ENCODE assay signal across 26 cellular contexts in genomic region chr2:15955232-15955983, GRCh38. TPM values are rescaled to one million over a fixed set of nuclear protein-coding genes. Genes with fewer than 3 reads are reported as not detected.
"Had no signal": no experiment of that assay in that cellular context is flagged by ENCODE, and none has a peak within 500 bp of the region (broad histone marks: within the 10 kb centered on the region; RNA-seq: fewer than 3 reads in every experiment).

No MANE protein-coding gene starts in this region.

- H3K27ac ChIP-seq: left ventricle myocardium inferior, testis, WERI-Rb-1 had no signal

- ATAC-seq: activated CD8-positive, alpha-beta memory T cell treated with anti-CD3 and anti-CD28 coated beads, Interleukin-2, amount 10 ng/mL, durations not matched to agents 7 days and 5 days; activated CD8-positive, alpha-beta T cell treated with anti-CD3 and anti-CD28 coated beads for 36 hours; activated naive CD8-positive, alpha-beta T cell treated with anti-CD3 and anti-CD28 coated beads, Interleukin-2, amount 50 U/mL, for 24 hours; mucosa of descending colon; sciatic nerve; stimulated activated naive B cell treated with anti-CD40 and anti-IgM and Interleukin-4, amounts not matched to agents 10 μg/mL and 1 μg/mL and 100 μg/mL, for 72 hours had no signal

- H3K36me3 ChIP-seq: left ventricle myocardium inferior, WERI-Rb-1 had no signal

- H3K4me2 ChIP-seq: smooth muscle cell had no signal

- H3K4me3 ChIP-seq: left ventricle myocardium inferior, mucosa of descending colon, smooth muscle cell, testis had no signal

- H3K4me1 ChIP-seq: left ventricle myocardium inferior, testis had no signal

- H3K9me3 ChIP-seq: left ventricle myocardium inferior, mucosa of descending colon, testis had no signal

- H3K27me3 ChIP-seq: testis had no signal

- DNase-seq: activated CD4-positive, alpha-beta T cell treated with anti-CD3 and anti-CD28 coated beads, Interleukin-2, amount 10 ng/mL, durations not matched to agents 7 days and 5 days; activated CD4-positive, CD25-positive, alpha-beta regulatory T cell treated with anti-CD3 and anti-CD28 coated beads, Interleukin-2, amount 50 U/mL, for 72 hours; activated CD8-positive, alpha-beta memory T cell treated with anti-CD3 and anti-CD28 coated beads, Interleukin-2, amount 10 ng/mL, durations not matched to agents 7 days and 5 days; activated CD8-positive, alpha-beta T cell treated with anti-CD3 and anti-CD28 coated beads for 36 hours; activated effector memory CD4-positive, alpha-beta T cell treated with anti-CD3 and anti-CD28 coated beads, Interleukin-2, amount 50 U/mL, for 16 hours; activated naive CD4-positive, alpha-beta T cell treated with anti-CD3 and anti-CD28 coated beads, Interleukin-2, amount 50 U/mL, for 16 hours; activated naive CD8-positive, alpha-beta T cell treated with anti-CD3 and anti-CD28 coated beads, Interleukin-2, amount 50 U/mL, for 24 hours; activated T-cell treated with anti-CD3 and anti-CD28 coated beads for 4 hours; caudate nucleus; dermis blood vessel endothelial cell; effector CD8-positive, alpha-beta T cell; foreskin melanocyte; immature natural killer cell; left ventricle myocardium inferior; mesenchymal stem cell; mucosa of descending colon; nephron progenitor cell; occipital lobe; stimulated activated CD4-positive, alpha-beta T cell treated with anti-CD3 and anti-CD28 coated beads, Interleukin-15, amount 100 ng/mL, for 24 hours; stimulated activated CD8-positive, alpha-beta memory T cell treated with anti-CD3 and anti-CD28 coated beads, Interleukin-4, amount 100 ng/mL, for 48 hours; stimulated activated naive B cell treated with anti-CD40 and anti-IgM and Interleukin-4, amounts not matched to agents 10 μg/mL and 1 μg/mL and 100 μg/mL, for 72 hours; testis; trophoblast cell had no signal

RNA-seq across cellular contexts. Expression of gene MYCN, which starts 15.1 kb away (rescaled TPM):
- total RNA-seq: activated CD4-positive, alpha-beta T cell treated with anti-CD3 and anti-CD28 coated beads, Interleukin-2, amount 10 ng/mL, durations not matched to agents 7 days and 5 days; activated CD8-positive, alpha-beta memory T cell treated with anti-CD3 and anti-CD28 coated beads, Interleukin-2, amount 10 ng/mL, durations not matched to agents 7 days and 5 days had no signal
- polyA plus RNA-seq: immature natural killer cell had no signal
